8 cellular contexts compared by ENCODE assay signal in the genomic region with DNA sequence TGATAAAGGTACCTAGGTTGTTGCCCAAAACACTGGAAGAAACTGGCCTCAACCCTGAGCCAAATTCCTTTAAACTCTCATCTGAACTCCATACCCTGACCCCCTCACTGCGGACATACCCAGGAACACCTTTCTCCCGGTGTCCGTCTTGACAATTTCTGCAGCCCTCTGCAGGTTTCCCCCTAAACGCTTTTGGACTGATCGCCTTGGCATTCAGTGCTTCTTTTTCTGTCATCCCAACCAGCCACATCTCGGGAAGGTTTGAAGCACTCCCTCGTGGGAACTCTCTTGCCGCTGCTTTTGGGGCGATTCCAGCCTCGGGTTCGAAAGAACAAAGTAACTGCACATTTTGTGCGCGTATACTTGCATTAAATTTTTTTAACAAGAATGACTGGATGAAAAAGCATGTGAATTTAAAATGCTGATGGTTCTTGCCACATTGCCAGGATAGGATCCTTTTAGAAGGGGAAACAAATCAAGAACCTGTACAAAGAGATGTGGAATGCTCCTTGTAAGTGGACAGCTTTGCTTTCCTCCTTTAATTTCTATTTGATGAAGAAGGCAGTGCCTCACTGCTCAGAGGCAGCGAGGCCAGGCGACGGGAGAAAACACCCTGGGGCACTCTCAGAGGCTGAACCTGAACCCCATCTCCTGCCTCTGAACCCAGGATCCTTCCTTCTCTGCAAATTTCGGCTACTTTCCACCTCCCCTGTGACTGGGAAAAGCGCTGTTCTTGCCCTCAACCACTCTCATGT. TPM values are rescaled to one million over a fixed set of nuclear protein-coding genes. Genes with fewer than 3 reads are reported as not detected.
DNase-seq lines count a peak whose midpoint lies in the region; ATAC-seq and TF ChIP-seq lines count a peak whose summit lies in the region.

No MANE protein-coding gene starts in this region.

- no peaks in the 10 kb centered on the region for H3K9me3 ChIP-seq in IMR-90 (ENCODE audit: control insufficient read depth, insufficient read depth, low read length)
- H3K9me3 ChIP-seq in thoracic aorta, result no peaks in the 10 kb centered on the region

- H3K36me3 ChIP-seq in IMR-90 (ENCODE audit: control insufficient read depth, insufficient read depth, low read length), result peaks cover 1% of the 10 kb centered on the region; the same call in 1 of the 2 replicates
- peaks cover 6% of the 10 kb centered on the region for H3K36me3 ChIP-seq in brain microvascular endothelial cell (replicated peaks)
- no peaks in the 10 kb centered on the region for H3K36me3 ChIP-seq in thoracic aorta

- H3K36me3 Mint-ChIP-seq in activated naive CD4-positive, alpha-beta T cell treated with anti-CD3 and anti-CD28 coated beads, Interleukin-2, amount 10 ng/mL, durations not matched to agents 7 days and 5 days, result peaks cover 58% of the 10 kb centered on the region

- H3K9ac ChIP-seq in IMR-90 (ENCODE audit: low read depth, low read length), result peak overlapping the region; percentile 93

- ATAC-seq in IMR-90 (ENCODE audit: low read depth), result peak; percentile 38
- ATAC-seq in left colon, result peak; percentile 26
- ATAC-seq in thoracic aorta (ENCODE audit: insufficient number of reproducible peaks, low FRiP score, low read depth), result no peak
- no peak for ATAC-seq in GM21576 (IDR thresholded peaks at IDR 0.05; ENCODE audit: unreplicated experiment)

- peak overlapping the region; percentile 67; the same call in 1 of the 2 replicates for H2AK5ac ChIP-seq in IMR-90 (ENCODE audit: low read depth, low read length)

- in situ Hi-C loops in IMR-90 (cut with MboI; ENCODE audit: low sequenced_read_pairs), result no loop called here
- in situ Hi-C loops in brain microvascular endothelial cell (cut with HindIII; ENCODE audit: low pct_ligation_motif_present, low sequenced_read_pairs), result no loop called here

- WGBS in IMR-90 (ENCODE audit: extremely low coverage in 2 of 2, insufficient read length in 1 of 2), 2 experiments, result 38% methylated on average over 10 of the region's 18 CpGs; no CpG with 5 or more reads in 1 of the 2 experiments

- H3K27me3 ChIP-seq in IMR-90 (ENCODE audit: control insufficient read depth, insufficient read depth, low read length) (no peaks in the 10 kb centered on the region), brain microvascular endothelial cell (replicated peaks) (no peaks in the 10 kb centered on the region), thoracic aorta (replicated peaks; ENCODE audit: insufficient read depth) (no peaks in the 10 kb centered on the region)

- H2BK15ac ChIP-seq in IMR-90 (ENCODE audit: low read depth, low read length), result no peak overlapping the region

- no peaks in the 10 kb centered on the region for H3K27me3 Mint-ChIP-seq in activated naive CD4-positive, alpha-beta T cell treated with anti-CD3 and anti-CD28 coated beads, Interleukin-2, amount 10 ng/mL, durations not matched to agents 7 days and 5 days

- peaks cover 11% of the 10 kb centered on the region for H3K9me1 ChIP-seq in IMR-90 (ENCODE audit: insufficient read depth, low read length)

- no peaks in the 10 kb centered on the region for H3K9me3 Mint-ChIP-seq in activated naive CD4-positive, alpha-beta T cell treated with anti-CD3 and anti-CD28 coated beads, Interleukin-2, amount 10 ng/mL, durations not matched to agents 7 days and 5 days

- H4K91ac ChIP-seq in IMR-90 (ENCODE audit: insufficient read depth, low read depth, low read length), result peak overlapping the region; percentile 83; the same call in 1 of the 2 replicates

- no peak for DNase-seq in activated naive CD4-positive, alpha-beta T cell treated with anti-CD3 and anti-CD28 coated beads, Interleukin-2, amount 10 ng/mL, durations not matched to agents 7 days and 5 days
- DNase-seq in activated naive CD4-positive, alpha-beta T cell treated with Interleukin-2 at 50 U/mL for 16 hours, result no peak
- peak; percentile 5 for DNase-seq in IMR-90
- DNase-seq in brain microvascular endothelial cell, result no peak
- no peak for DNase-seq in left colon
- DNase-seq in thoracic aorta (ENCODE audit: low spot score), result no peak
- DNase-seq in NCI-H2171 treated with DMSO at 0.1 percent for 48 hours (lab: John Stamatoyannopoulos, UW), result no peak

- H3K27ac Mint-ChIP-seq in activated naive CD4-positive, alpha-beta T cell treated with anti-CD3 and anti-CD28 coated beads, Interleukin-2, amount 10 ng/mL, durations not matched to agents 7 days and 5 days, result peak overlapping the region; percentile 98

- H4K5ac ChIP-seq in IMR-90 (ENCODE audit: low read depth, low read length), result peak overlapping the region; percentile 88

- H2BK5ac ChIP-seq in IMR-90 (ENCODE audit: low read depth, low read length, poor library complexity, severe bottlenecking), result peak overlapping the region; percentile 78

- peak overlapping the region; percentile 82 to 93 for H4K8ac ChIP-seq in IMR-90 (ENCODE audit: low read depth in 2 of 2, low read length in 2 of 2)

- peak overlapping the region; percentile 93 for H2AFZ ChIP-seq in IMR-90 (replicated peaks; ENCODE audit: low read length, poor library complexity)

- no peak for TF ChIP-seq CTCF in IMR-90 (conservative IDR thresholded peaks at IDR 0.05; ENCODE audit: low read depth, low read length)
- no peak for TF ChIP-seq CTCF in brain microvascular endothelial cell (IDR thresholded peaks at IDR 0.05; ENCODE audit: low read depth, low read length, missing control alignments)
- no peak for TF ChIP-seq CTCF in thoracic aorta (IDR thresholded peaks at IDR 0.05)

- intact Hi-C loops in IMR-90 (cut with micrococcal nuclease), result loop anchor here (2.0 kb wide), 1 partner anchor 49 kb away; the partner anchor contains the start of gene FBXW2
- intact Hi-C loops in left colon (cut with DNase I, micrococcal nuclease), result no loop called here

- 0 out of 2 replicates have a peak overlapping the region, but pooled peaks have one; percentile 29 for H2BK120ac ChIP-seq in IMR-90 (ENCODE audit: low read depth, low read length)

- H3K27ac ChIP-seq in IMR-90 (ENCODE audit: insufficient read depth, low read length) (peak overlapping the region; percentile 91), brain microvascular endothelial cell (peak overlapping the region; percentile 75), thoracic aorta (peak overlapping the region; percentile 94 to 95)

- peak overlapping the region; percentile 86 for H3K4me2 ChIP-seq in IMR-90 (ENCODE audit: low read depth, low read length)

- peak overlapping the region; percentile 72; the same call in 1 of the 2 replicates for H3K18ac ChIP-seq in IMR-90 (ENCODE audit: low read depth, low read length)

- peak overlapping the region; percentile 96 for H3K4me3 Mint-ChIP-seq in activated naive CD4-positive, alpha-beta T cell treated with anti-CD3 and anti-CD28 coated beads, Interleukin-2, amount 10 ng/mL, durations not matched to agents 7 days and 5 days

- TF ChIP-seq POLR2A in IMR-90 (IDR thresholded peaks at IDR 0.05; ENCODE audit: low read depth, low read length), result no peak

- CTCF ChIA-PET in activated naive CD4-positive, alpha-beta T cell treated with anti-CD3 and anti-CD28 coated beads, Interleukin-2, amount 10 ng/mL, durations not matched to agents 7 days and 5 days (lab: Charles Lee), result no interaction called here
- CTCF ChIA-PET in IMR-90 (lab: Yijun Ruan, JAX), result no interaction called here

- H2AK9ac ChIP-seq in IMR-90 (replicated peaks; ENCODE audit: low read depth, low read length, poor library complexity), result peak overlapping the region; percentile 96

- peak overlapping the region; percentile 85 for H3K4ac ChIP-seq in IMR-90 (ENCODE audit: low read depth, low read length)

- peaks cover 24 to 68% of the 10 kb centered on the region in 2 experiments; a peak in 3 of 4 replicates for H3K79me1 ChIP-seq in IMR-90 (ENCODE audit: low read depth in 1 of 2, low read length in 2 of 2)

- H3K56ac ChIP-seq in IMR-90 (ENCODE audit: extremely low read depth, insufficient read depth, low read length), result peak overlapping the region; percentile 77

- peaks cover 75% of the 10 kb centered on the region for H3K4me1 Mint-ChIP-seq in activated naive CD4-positive, alpha-beta T cell treated with anti-CD3 and anti-CD28 coated beads, Interleukin-2, amount 10 ng/mL, durations not matched to agents 7 days and 5 days

- peak overlapping the region; percentile 94 for H3K14ac ChIP-seq in IMR-90 (replicated peaks; ENCODE audit: low read depth, low read length)

- no TSS peak for BruUV-seq in IMR-90 (replicated peaks; lab: Mats Ljungman, UMichigan)

- H2BK20ac ChIP-seq in IMR-90 (ENCODE audit: low read depth, low read length), result no peak overlapping the region

- peak overlapping the region; percentile 92 for H3K23ac ChIP-seq in IMR-90 (ENCODE audit: low read depth, low read length)

- POLR2A ChIA-PET in IMR-90 (lab: Charles Lee; ENCODE audit: unreplicated experiment), result no interaction called here

- H3K4me3 ChIP-seq in IMR-90 (ENCODE audit: insufficient read depth, low read depth, low read length) (peak overlapping the region; percentile 91), brain microvascular endothelial cell (ENCODE audit: low read depth, low read length) (peak overlapping the region; percentile 96), thoracic aorta (peak overlapping the region; percentile 98)

- dilution Hi-C loops in IMR-90 (cut with HindIII; ENCODE audit: low sequenced_read_pairs, unreplicated experiment), result no loop called here

- peaks cover 11% of the 10 kb centered on the region; the same call in 1 of the 2 replicates for H4K20me1 ChIP-seq in IMR-90 (ENCODE audit: insufficient read depth, low read length)

- no peak for TF ChIP-seq RAD21 in IMR-90 (IDR thresholded peaks at IDR 0.05; ENCODE audit: low read length)

- H3K4me1 ChIP-seq in IMR-90 (ENCODE audit: control insufficient read depth, insufficient read depth, low read length) (peaks cover 7% of the 10 kb centered on the region), thoracic aorta (ENCODE audit: control insufficient read depth in 1 of 2, low read depth in 2 of 2) (peaks cover 10 to 36% of the 10 kb centered on the region in 2 donors)

RNA-seq across cellular contexts. Expression of gene PSMD5, which starts 0.6 kb away (rescaled TPM):
- total RNA-seq in IMR-90 (2012; rRNA removed) (25.6 and 38.9 TPM in 2 replicates), left colon (10 to 100 TPM; 33.4 to 36.9 TPM), thoracic aorta (10 to 100 TPM; 19.4 to 55.7 TPM)
- polyA plus RNA-seq in IMR-90 (2012; rRNA removed), result 23.1 and 26.1 TPM in 2 replicates
- 8.2 and 8.4 TPM in 2 replicates for polyA plus RNA-seq in IMR-90 (2012; cell fraction: cytosol; rRNA removed)
- polyA plus RNA-seq in IMR-90 (2012; cell fraction: nucleus; rRNA removed; ENCODE audit: low replicate concordance), result 3.0 and 16.9 TPM in 2 replicates

RNA-seq across cellular contexts. Expression of gene PHF19, which starts 34.9 kb away (rescaled TPM):
- 36.1 and 37.6 TPM in 2 replicates for total RNA-seq in IMR-90 (2012; rRNA removed)
- 55.6 and 56.9 TPM in 2 replicates for polyA plus RNA-seq in IMR-90 (2012; rRNA removed)
- polyA plus RNA-seq in IMR-90 (2012; cell fraction: cytosol; rRNA removed), result 52.9 and 59.9 TPM in 2 replicates
- 37.1 and 52.4 TPM in 2 replicates for polyA plus RNA-seq in IMR-90 (2012; cell fraction: nucleus; rRNA removed; ENCODE audit: low replicate concordance)
- 10 to 100 TPM; 11.6 to 14.5 TPM for total RNA-seq in left colon
- 10 to 100 TPM; 47.9 to 81.7 TPM for total RNA-seq in thoracic aorta

RNA-seq across cellular contexts. Expression of gene FBXW2, which starts 48.9 kb away (rescaled TPM):
- total RNA-seq in IMR-90 (2012; rRNA removed), result 27.1 and 35.6 TPM in 2 replicates
- 32.3 and 43.5 TPM in 2 replicates for polyA plus RNA-seq in IMR-90 (2012; rRNA removed)
- polyA plus RNA-seq in IMR-90 (2012; cell fraction: cytosol; rRNA removed), result 11.1 and 19.2 TPM in 2 replicates
- polyA plus RNA-seq in IMR-90 (2012; cell fraction: nucleus; rRNA removed; ENCODE audit: low replicate concordance), result 15.6 and 45.3 TPM in 2 replicates
- 10 to 100 TPM; 58.2 to 62.0 TPM for total RNA-seq in left colon
- 10 to 100 TPM; 41.7 to 79.7 TPM for total RNA-seq in thoracic aorta

Comparison
In these comparisons a context has a peak if more than half of its experiments do, and no peak if none do; other contexts are left out.
1. ATAC-seq: peak in IMR-90 (single experiment) and left colon (single experiment); none in thoracic aorta (single experiment) and GM21576 (single experiment).
2. Peak in every context shown above with its lines, with median percentiles within 50 percentile points of each other: H3K27ac ChIP-seq and H3K4me3 ChIP-seq.